1 cellular context compared by ENCODE assay signal in the genomic region with DNA sequence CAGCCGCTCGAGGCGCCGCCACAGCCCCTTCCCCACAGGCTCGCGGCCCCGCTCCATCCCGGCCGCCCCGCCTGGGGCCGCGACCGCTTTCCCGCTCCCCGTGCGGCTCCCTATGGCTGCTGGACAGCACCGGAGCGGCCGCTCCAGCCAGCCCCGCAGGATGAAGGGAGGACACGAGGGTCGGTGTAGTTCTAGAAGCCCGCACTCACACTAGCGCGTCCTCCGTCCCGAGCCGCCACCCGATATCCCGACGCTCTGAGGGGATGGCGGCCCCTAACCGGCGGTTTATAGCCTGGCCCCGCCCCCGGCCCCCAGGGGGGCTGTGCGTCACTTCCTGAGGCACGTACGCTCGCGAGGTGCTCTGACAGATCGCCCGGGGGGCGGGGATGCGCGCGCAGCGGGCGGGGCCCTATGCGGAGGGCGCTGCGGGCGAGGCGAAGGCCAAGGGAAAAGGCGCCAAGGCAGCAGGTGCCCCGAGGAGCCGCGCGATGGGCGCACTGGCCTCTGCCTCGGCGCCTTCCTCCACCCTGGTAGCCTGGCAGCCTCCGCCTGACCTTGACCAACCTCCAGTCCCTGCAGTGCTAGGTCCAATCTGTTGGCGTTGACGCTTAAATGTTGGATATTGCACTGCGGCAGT.
A peak's percentile ranks its signal among the peaks of the same experiment; 100 is the strongest.
TF ChIP-seq lines count a peak whose summit lies in the region.

TFRC (minus strand) TSS at position 257 of the 637 bp plus-strand sequence. CDS start 4,991 bp downstream, outside the sequence.

TF ChIP-seq in K562, 482 proteins besides CTCF, POLR2A, EP300 and RAD21 (continued from another document and continues in another):
- TF ChIP-seq SRSF7 (optimal IDR thresholded peaks at IDR 0.05; ENCODE audit: low read depth, low read length) = no peak
- peak; percentile 99 for TF ChIP-seq POLR2AphosphoS5 (IDR thresholded peaks at IDR 0.05; ENCODE audit: control insufficient read depth, insufficient read depth, low read depth, low read length)
- TF ChIP-seq XRCC3 (IDR thresholded peaks at IDR 0.05) = no peak
- 0 out of 2 replicates have a peak, but pooled peaks have one; percentile 19 for TF ChIP-seq TCF3 (CRISPR knock-in tag; IDR thresholded peaks at IDR 0.05)
- peak; percentile 97 for TF ChIP-seq POLR2H (tag; IDR thresholded peaks at IDR 0.05; ENCODE audit: low read depth)
- no peak for TF ChIP-seq ZNF707 (CRISPR knock-in tag; conservative IDR thresholded peaks at IDR 0.05)
- TF ChIP-seq SFPQ (IDR thresholded peaks at IDR 0.05; ENCODE audit: low read depth, low read length) = no peak
- no peak for TF ChIP-seq ZNF644 (tag; IDR thresholded peaks at IDR 0.05; ENCODE audit: low read depth)
- TF ChIP-seq ZNF23 (CRISPR knock-in tag; IDR thresholded peaks at IDR 0.05) = no peak
- TF ChIP-seq, protein P1, sequence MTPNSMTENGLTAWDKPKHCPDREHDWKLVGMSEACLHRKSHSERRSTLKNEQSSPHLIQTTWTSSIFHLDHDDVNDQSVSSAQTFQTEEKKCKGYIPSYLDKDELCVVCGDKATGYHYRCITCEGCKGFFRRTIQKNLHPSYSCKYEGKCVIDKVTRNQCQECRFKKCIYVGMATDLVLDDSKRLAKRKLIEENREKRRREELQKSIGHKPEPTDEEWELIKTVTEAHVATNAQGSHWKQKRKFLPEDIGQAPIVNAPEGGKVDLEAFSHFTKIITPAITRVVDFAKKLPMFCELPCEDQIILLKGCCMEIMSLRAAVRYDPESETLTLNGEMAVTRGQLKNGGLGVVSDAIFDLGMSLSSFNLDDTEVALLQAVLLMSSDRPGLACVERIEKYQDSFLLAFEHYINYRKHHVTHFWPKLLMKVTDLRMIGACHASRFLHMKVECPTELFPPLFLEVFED (CRISPR knock-in tag; conservative IDR thresholded peaks at IDR 0.05) = peak; percentile 48; the same call in 1 of the 2 replicates
- no peak for TF ChIP-seq SREBF1 (IDR thresholded peaks at IDR 0.05; ENCODE audit: borderline replicate concordance, low read depth, low read length)
- TF ChIP-seq ZNF830 (CRISPR knock-in tag; IDR thresholded peaks at IDR 0.05) = peak; percentile 71; the same call in 1 of the 2 replicates
- TF ChIP-seq NFE2L1 (tag; IDR thresholded peaks at IDR 0.05; ENCODE audit: borderline replicate concordance, low read depth) = no peak
- peak; percentile 22; the same call in 1 of the 2 replicates for TF ChIP-seq SMAD3 (CRISPR knock-in tag; conservative IDR thresholded peaks at IDR 0.05)
- no peak for TF ChIP-seq MTF1 (CRISPR knock-in tag; IDR thresholded peaks at IDR 0.05; ENCODE audit: borderline replicate concordance)
- TF ChIP-seq, protein P2, sequence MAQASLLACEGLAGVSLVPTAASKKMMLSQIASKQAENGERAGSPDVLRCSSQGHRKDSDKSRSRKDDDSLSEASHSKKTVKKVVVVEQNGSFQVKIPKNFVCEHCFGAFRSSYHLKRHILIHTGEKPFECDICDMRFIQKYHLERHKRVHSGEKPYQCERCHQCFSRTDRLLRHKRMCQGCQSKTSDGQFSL (CRISPR knock-in tag; IDR thresholded peaks at IDR 0.05) = no peak; the same call in 1 of the 2 replicates
- TF ChIP-seq, protein P2 (tag; IDR thresholded peaks at IDR 0.05) = no peak
- no peak for TF ChIP-seq NR4A1 (CRISPR knock-in tag; IDR thresholded peaks at IDR 0.05)
- TF ChIP-seq NR4A1 (tag; IDR thresholded peaks at IDR 0.05) = peak; percentile 54; the same call in 1 of the 2 replicates
- peak; percentile 96 for TF ChIP-seq TAF9B (IDR thresholded peaks at IDR 0.05; ENCODE audit: partially characterized antibody)
- no peak for TF ChIP-seq PBX2 (CRISPR knock-in tag; IDR thresholded peaks at IDR 0.05; ENCODE audit: low read depth)
- no peak for TF ChIP-seq PBX2 (tag; conservative IDR thresholded peaks at IDR 0.05; ENCODE audit: low read depth)
- peak; percentile 76; the same call in 1 of the 2 replicates for TF ChIP-seq ZBED1 (IDR thresholded peaks at IDR 0.05)
- TF ChIP-seq ZNF324 (CRISPR knock-in tag; IDR thresholded peaks at IDR 0.05) = no peak
- TF ChIP-seq CBFA2T3 (IDR thresholded peaks at IDR 0.05) = peak; percentile 22; the same call in 1 of the 2 replicates
- no peak for TF ChIP-seq MCM5 (IDR thresholded peaks at IDR 0.05; ENCODE audit: low read depth)
- no peak for TF ChIP-seq MAFK (IDR thresholded peaks at IDR 0.05; ENCODE audit: low read length)
- no peak for TF ChIP-seq MEF2D (tag; conservative IDR thresholded peaks at IDR 0.05; ENCODE audit: low read depth)
- TF ChIP-seq BCOR (IDR thresholded peaks at IDR 0.05) = no peak
- TF ChIP-seq FUS (optimal IDR thresholded peaks at IDR 0.05; ENCODE audit: low read depth, low read length) = peak; percentile 99
- TF ChIP-seq TAF1 (IDR thresholded peaks at IDR 0.05; ENCODE audit: control insufficient read depth, extremely low read depth, insufficient read depth, low read length, severe bottlenecking) = peak; percentile 99
- peak; percentile 59; the same call in 1 of the 2 replicates for TF ChIP-seq PHTF2 (CRISPR knock-in tag; IDR thresholded peaks at IDR 0.05)
- TF ChIP-seq, protein P3, sequence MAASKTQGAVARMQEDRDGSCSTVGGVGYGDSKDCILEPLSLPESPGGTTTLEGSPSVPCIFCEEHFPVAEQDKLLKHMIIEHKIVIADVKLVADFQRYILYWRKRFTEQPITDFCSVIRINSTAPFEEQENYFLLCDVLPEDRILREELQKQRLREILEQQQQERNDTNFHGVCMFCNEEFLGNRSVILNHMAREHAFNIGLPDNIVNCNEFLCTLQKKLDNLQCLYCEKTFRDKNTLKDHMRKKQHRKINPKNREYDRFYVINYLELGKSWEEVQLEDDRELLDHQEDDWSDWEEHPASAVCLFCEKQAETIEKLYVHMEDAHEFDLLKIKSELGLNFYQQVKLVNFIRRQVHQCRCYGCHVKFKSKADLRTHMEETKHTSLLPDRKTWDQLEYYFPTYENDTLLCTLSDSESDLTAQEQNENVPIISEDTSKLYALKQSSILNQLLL (CRISPR knock-in tag; IDR thresholded peaks at IDR 0.05; ENCODE audit: borderline replicate concordance) = no peak
- TF ChIP-seq NR2C2 (CRISPR knock-in tag; IDR thresholded peaks at IDR 0.05) = peak; percentile 37
- peak; percentile 58 for TF ChIP-seq NR2C2 (tag; IDR thresholded peaks at IDR 0.05)
- TF ChIP-seq, protein P4, sequence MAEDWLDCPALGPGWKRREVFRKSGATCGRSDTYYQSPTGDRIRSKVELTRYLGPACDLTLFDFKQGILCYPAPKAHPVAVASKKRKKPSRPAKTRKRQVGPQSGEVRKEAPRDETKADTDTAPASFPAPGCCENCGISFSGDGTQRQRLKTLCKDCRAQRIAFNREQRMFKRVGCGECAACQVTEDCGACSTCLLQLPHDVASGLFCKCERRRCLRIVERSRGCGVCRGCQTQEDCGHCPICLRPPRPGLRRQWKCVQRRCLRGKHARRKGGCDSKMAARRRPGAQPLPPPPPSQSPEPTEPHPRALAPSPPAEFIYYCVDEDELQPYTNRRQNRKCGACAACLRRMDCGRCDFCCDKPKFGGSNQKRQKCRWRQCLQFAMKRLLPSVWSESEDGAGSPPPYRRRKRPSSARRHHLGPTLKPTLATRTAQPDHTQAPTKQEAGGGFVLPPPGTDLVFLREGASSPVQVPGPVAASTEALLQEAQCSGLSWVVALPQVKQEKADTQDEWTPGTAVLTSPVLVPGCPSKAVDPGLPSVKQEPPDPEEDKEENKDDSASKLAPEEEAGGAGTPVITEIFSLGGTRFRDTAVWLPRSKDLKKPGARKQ (CRISPR knock-in tag; IDR thresholded peaks at IDR 0.05) = no peak
- TF ChIP-seq ELF4 (CRISPR knock-in tag; IDR thresholded peaks at IDR 0.05) = peak; percentile 66; the same call in 1 of the 2 replicates
- peak; percentile 100 for TF ChIP-seq POLR2G (IDR thresholded peaks at IDR 0.05; ENCODE audit: low read depth, low read length)
- TF ChIP-seq KLF13 (tag; IDR thresholded peaks at IDR 0.05; ENCODE audit: borderline replicate concordance, low read depth) = peak; percentile 99
- no peak for TF ChIP-seq ZNF551 (CRISPR knock-in tag; IDR thresholded peaks at IDR 0.05)
- TF ChIP-seq EP400 (IDR thresholded peaks at IDR 0.05) = peak; percentile 65; the same call in 1 of the 2 replicates
- no peak for TF ChIP-seq YBX1 (IDR thresholded peaks at IDR 0.05)
- TF ChIP-seq ZNF274 (IDR thresholded peaks at IDR 0.05; ENCODE audit: borderline replicate concordance, low read depth, low read length) = no peak; the same call in 1 of the 2 replicates
- no peak for TF ChIP-seq ZKSCAN8 (CRISPR knock-in tag; IDR thresholded peaks at IDR 0.05)
- TF ChIP-seq ZNF224 (CRISPR knock-in tag; IDR thresholded peaks at IDR 0.05) = peak; percentile 59; the same call in 1 of the 2 replicates
- TF ChIP-seq ADNP (tag; IDR thresholded peaks at IDR 0.05) = no peak
- TF ChIP-seq NELFE (IDR thresholded peaks at IDR 0.05; ENCODE audit: insufficient read depth, insufficient read length) = peak; percentile 85
